1 cellular context compared by ENCODE assay signal in genomic region chr2:1641498-1641897, GRCh38.
TF ChIP-seq lines count a peak whose summit lies in the region.

No MANE protein-coding gene starts in this region.

TF ChIP-seq in endothelial cell of umbilical vein, 7 proteins besides CTCF, POLR2A, EP300 and RAD21 (continued from another document):
- no peak for TF ChIP-seq JUN (IDR thresholded peaks at IDR 0.05; ENCODE audit: borderline replicate concordance, insufficient read depth, insufficient read length, low read depth)
- no peak for TF ChIP-seq FOS (IDR thresholded peaks at IDR 0.05; ENCODE audit: borderline replicate concordance, insufficient read depth, low read length)
- no peak for TF ChIP-seq MAX (IDR thresholded peaks at IDR 0.05; ENCODE audit: insufficient read depth, insufficient read length)
- TF ChIP-seq MYC (IDR thresholded peaks at IDR 0.05; ENCODE audit: low read depth, low read length), result no peak
TF ChIP-seq in endothelial cell of umbilical vein: peak in this region for 0.
